38 cellular contexts compared by ENCODE assay signal in genomic region chr22:36625102-36625501, GRCh38.
"Had no signal": no experiment of that assay in that cellular context is flagged by ENCODE, and none has a peak within 500 bp of the region (broad histone marks: within the 10 kb centered on the region; RNA-seq: fewer than 3 reads in every experiment).

No MANE protein-coding gene starts in this region.

- H3K27me3 ChIP-seq: adrenal gland, ascending aorta, body of pancreas, brain microvascular endothelial cell, cardiac muscle cell had no signal

- ATAC-seq: activated naive CD4-positive, alpha-beta T cell treated with anti-CD3 and anti-CD28 coated beads, Interleukin-2, amount 50 U/mL, for 72 hours; activated naive CD8-positive, alpha-beta T cell treated with anti-CD3 and anti-CD28 coated beads, Interleukin-2, amount 50 U/mL, for 24 hours; activated T-cell treated with anti-CD3 and anti-CD28 coated beads, Interleukin-2, amount 50 U/mL, for 4 hours; activated T-cell treated with anti-CD3 and anti-CD28 coated beads, Interleukin-2, amount 50 U/mL, for 72 hours; activated T-helper 17 cell treated with anti-CD3 and anti-CD28 coated beads, Interleukin-2, amount 50 U/mL, for 72 hours; body of pancreas had no signal

- H3K4me3 Mint-ChIP-seq: activated naive CD4-positive, alpha-beta T cell treated with anti-CD3 and anti-CD28 coated beads for 36 hours; activated naive CD4-positive, alpha-beta T cell treated with anti-CD3 and anti-CD28 coated beads, Interleukin-2, amount 10 ng/mL, durations not matched to agents 7 days and 5 days; activated naive CD4-positive, alpha-beta T cell treated with anti-CD3 and anti-CD28 coated beads, Interleukin-2, amount 50 U/mL, for 24 hours; activated naive CD8-positive, alpha-beta T cell; activated naive CD8-positive, alpha-beta T cell treated with anti-CD3 and anti-CD28 coated beads for 36 hours; activated naive CD8-positive, alpha-beta T cell treated with anti-CD3 and anti-CD28 coated beads, Interleukin-2, amount 10 ng/mL, durations not matched to agents 7 days and 5 days; activated naive CD8-positive, alpha-beta T cell treated with anti-CD3 and anti-CD28 coated beads, Interleukin-2, amount 50 U/mL, for 24 hours; activated T-cell treated with anti-CD3 and anti-CD28 coated beads, Interleukin-2, amount 50 U/mL, for 24 hours; activated T-cell treated with anti-CD3 and anti-CD28 coated beads, Interleukin-2, amount 50 U/mL, for 4 hours; activated T-cell treated with anti-CD3 and anti-CD28 coated beads, Interleukin-2, amount 50 U/mL, for 72 hours; activated T-helper 17 cell treated with anti-CD3 and anti-CD28 coated beads, Interleukin-2, amount 50 U/mL, for 72 hours; brain; central memory CD8-positive, alpha-beta T cell had no signal

- H3K27ac Mint-ChIP-seq: activated naive CD4-positive, alpha-beta T cell treated with anti-CD3 and anti-CD28 coated beads for 36 hours; activated naive CD4-positive, alpha-beta T cell treated with anti-CD3 and anti-CD28 coated beads, Interleukin-2, amount 10 ng/mL, durations not matched to agents 7 days and 5 days; activated naive CD4-positive, alpha-beta T cell treated with anti-CD3 and anti-CD28 coated beads, Interleukin-2, amount 50 U/mL, for 24 hours; activated naive CD4-positive, alpha-beta T cell treated with anti-CD3 and anti-CD28 coated beads, Interleukin-2, amount 50 U/mL, for 72 hours; activated naive CD8-positive, alpha-beta T cell; activated naive CD8-positive, alpha-beta T cell treated with anti-CD3 and anti-CD28 coated beads for 36 hours; activated naive CD8-positive, alpha-beta T cell treated with anti-CD3 and anti-CD28 coated beads, Interleukin-2, amount 10 ng/mL, durations not matched to agents 7 days and 5 days; activated naive CD8-positive, alpha-beta T cell treated with anti-CD3 and anti-CD28 coated beads, Interleukin-2, amount 50 U/mL, for 24 hours; activated T-cell treated with anti-CD3 and anti-CD28 coated beads, Interleukin-2, amount 50 U/mL, for 24 hours; activated T-cell treated with anti-CD3 and anti-CD28 coated beads, Interleukin-2, amount 50 U/mL, for 72 hours; activated T-helper 17 cell treated with anti-CD3 and anti-CD28 coated beads, Interleukin-2, amount 50 U/mL, for 72 hours; activated T-helper 2 cell treated with anti-CD3 and anti-CD28 coated beads, Interferon-gamma antibody, Interleukin-2, Interleukin-4, amounts not matched to agents 10 μg/mL and 5 μg/mL and 100 μg/mL, durations not matched to agents 14 hours and 24 hours and 36 hours; brain had no signal

- H3K9me3 ChIP-seq: adrenal gland, ascending aorta, body of pancreas, breast epithelium had no signal

- DNase-seq: activated effector memory CD4-positive, alpha-beta T cell treated with anti-CD3 and anti-CD28 coated beads, Interleukin-2, amount 50 U/mL, for 16 hours; activated effector memory CD4-positive, alpha-beta T cell treated with Interleukin-2 at 50 U/mL for 16 hours; activated gamma-delta T cell; activated naive CD4-positive, alpha-beta T cell; activated naive CD4-positive, alpha-beta T cell treated with anti-CD3 and anti-CD28 coated beads for 36 hours; activated naive CD4-positive, alpha-beta T cell treated with anti-CD3 and anti-CD28 coated beads, Interleukin-2, amount 10 ng/mL, durations not matched to agents 7 days and 5 days; activated naive CD4-positive, alpha-beta T cell treated with Interleukin-2 at 50 U/mL for 16 hours; activated naive CD8-positive, alpha-beta T cell treated with anti-CD3 and anti-CD28 coated beads for 36 hours; activated naive CD8-positive, alpha-beta T cell treated with anti-CD3 and anti-CD28 coated beads, Interleukin-2, amount 10 ng/mL, durations not matched to agents 7 days and 5 days; activated naive CD8-positive, alpha-beta T cell treated with anti-CD3 and anti-CD28 coated beads, Interleukin-2, amount 50 U/mL, for 24 hours; activated T-cell treated with anti-CD3 and anti-CD28 coated beads, Interleukin-2, amount 50 U/mL, for 1 hour; activated T-cell treated with anti-CD3 and anti-CD28 coated beads, Interleukin-2, amount 50 U/mL, for 24 hours; activated T-cell treated with anti-CD3 and anti-CD28 coated beads, Interleukin-2, amount 50 U/mL, for 4 hours; activated T-cell treated with anti-CD3 and anti-CD28 coated beads, Interleukin-2, amount 50 U/mL, for 48 hours; activated T-cell treated with anti-CD3 and anti-CD28 coated beads, Interleukin-2, amount 50 U/mL, for 72 hours; adrenal gland; amniotic stem cell; amygdala; anterior cingulate cortex; aorta; body of pancreas; brain microvascular endothelial cell; caudate nucleus; central memory CD4-positive, alpha-beta T cell; cerebellar nuclear complex had no signal

- H3K36me3 ChIP-seq: adrenal gland, ascending aorta, brain microvascular endothelial cell, breast epithelium, cardiac muscle cell had no signal

- H3K36me3 Mint-ChIP-seq: activated naive CD4-positive, alpha-beta T cell treated with anti-CD3 and anti-CD28 coated beads, Interleukin-2, amount 10 ng/mL, durations not matched to agents 7 days and 5 days; activated naive CD4-positive, alpha-beta T cell treated with anti-CD3 and anti-CD28 coated beads, Interleukin-2, amount 50 U/mL, for 24 hours; activated naive CD4-positive, alpha-beta T cell treated with anti-CD3 and anti-CD28 coated beads, Interleukin-2, amount 50 U/mL, for 72 hours; activated naive CD8-positive, alpha-beta T cell; activated naive CD8-positive, alpha-beta T cell treated with anti-CD3 and anti-CD28 coated beads for 36 hours; activated naive CD8-positive, alpha-beta T cell treated with anti-CD3 and anti-CD28 coated beads, Interleukin-2, amount 10 ng/mL, durations not matched to agents 7 days and 5 days; brain had no signal

- FAIRE-seq: astrocyte, bronchial epithelial cell, colon had no signal

- H3K4me1 Mint-ChIP-seq: activated naive CD4-positive, alpha-beta T cell treated with anti-CD3 and anti-CD28 coated beads, Interleukin-2, amount 10 ng/mL, durations not matched to agents 7 days and 5 days; activated naive CD4-positive, alpha-beta T cell treated with anti-CD3 and anti-CD28 coated beads, Interleukin-2, amount 50 U/mL, for 24 hours; activated naive CD8-positive, alpha-beta T cell treated with anti-CD3 and anti-CD28 coated beads for 36 hours; activated naive CD8-positive, alpha-beta T cell treated with anti-CD3 and anti-CD28 coated beads, Interleukin-2, amount 10 ng/mL, durations not matched to agents 7 days and 5 days; activated naive CD8-positive, alpha-beta T cell treated with anti-CD3 and anti-CD28 coated beads, Interleukin-2, amount 50 U/mL, for 24 hours; activated T-helper 17 cell treated with anti-CD3 and anti-CD28 coated beads, Interleukin-2, amount 50 U/mL, for 72 hours; central memory CD8-positive, alpha-beta T cell had no signal

- H3K4me3 ChIP-seq: adrenal gland, ascending aorta, body of pancreas, breast epithelium, cardiac muscle cell had no signal

- H3K9me3 Mint-ChIP-seq: activated naive CD4-positive, alpha-beta T cell treated with anti-CD3 and anti-CD28 coated beads for 36 hours; activated naive CD4-positive, alpha-beta T cell treated with anti-CD3 and anti-CD28 coated beads, Interleukin-2, amount 10 ng/mL, durations not matched to agents 7 days and 5 days; activated naive CD4-positive, alpha-beta T cell treated with anti-CD3 and anti-CD28 coated beads, Interleukin-2, amount 50 U/mL, for 24 hours; activated naive CD4-positive, alpha-beta T cell treated with anti-CD3 and anti-CD28 coated beads, Interleukin-2, amount 50 U/mL, for 72 hours; activated naive CD8-positive, alpha-beta T cell treated with anti-CD3 and anti-CD28 coated beads for 36 hours; activated naive CD8-positive, alpha-beta T cell treated with anti-CD3 and anti-CD28 coated beads, Interleukin-2, amount 10 ng/mL, durations not matched to agents 7 days and 5 days; activated naive CD8-positive, alpha-beta T cell treated with anti-CD3 and anti-CD28 coated beads, Interleukin-2, amount 50 U/mL, for 24 hours; activated T-cell treated with anti-CD3 and anti-CD28 coated beads, Interleukin-2, amount 50 U/mL, for 24 hours; activated T-cell treated with anti-CD3 and anti-CD28 coated beads, Interleukin-2, amount 50 U/mL, for 4 hours; activated T-cell treated with anti-CD3 and anti-CD28 coated beads, Interleukin-2, amount 50 U/mL, for 72 hours; activated T-helper 17 cell treated with anti-CD3 and anti-CD28 coated beads, Interleukin-2, amount 50 U/mL, for 72 hours; activated T-helper 2 cell treated with anti-CD3 and anti-CD28 coated beads, Interferon-gamma antibody, Interleukin-2, Interleukin-4, amounts not matched to agents 10 μg/mL and 5 μg/mL and 100 μg/mL, durations not matched to agents 14 hours and 24 hours and 36 hours; brain; central memory CD8-positive, alpha-beta T cell had no signal

- H3K4me1 ChIP-seq: adrenal gland, ascending aorta, breast epithelium had no signal

- H3K27ac ChIP-seq: adrenal gland, ascending aorta, body of pancreas, brain microvascular endothelial cell, breast epithelium, cardiac muscle cell had no signal
